9 cellular contexts compared by ENCODE assay signal in genomic region chr9:129712595-129713524, GRCh38. TPM values are rescaled to one million over a fixed set of nuclear protein-coding genes. Genes with fewer than 3 reads are reported as not detected.
A peak's percentile ranks its signal among the peaks of the same experiment; 100 is the strongest.
DNase-seq lines count a peak whose midpoint lies in the region; TF ChIP-seq lines count a peak whose summit lies in the region.
"Had no signal": no experiment of that assay in that cellular context is flagged by ENCODE, and none has a peak within 500 bp of the region (broad histone marks: within the 10 kb centered on the region; RNA-seq: fewer than 3 reads in every experiment).

No MANE protein-coding gene starts in this region.

- DNase-seq in AG10803 (ENCODE audit: low read depth), result peak; percentile 92
- peak; percentile 58 for DNase-seq in LHCN-M2 (ENCODE audit: low read depth)
- DNase-seq in non-pigmented ciliary epithelial cell (ENCODE audit: low read depth), result peak; percentile 44
- DNase-seq in NCI-H774 (lab: John Stamatoyannopoulos, UW), result no peak
- no peak for DNase-seq in activated CD4-positive, alpha-beta T cell treated with anti-CD3 and anti-CD28 coated beads for 1 hour
- DNase-seq in NCI-H226, result no peak
- no peak for DNase-seq in erythroblast (lab: John Stamatoyannopoulos, UW)
- DNase-seq: activated CD8-positive, alpha-beta memory T cell treated with anti-CD3 and anti-CD28 coated beads, Interleukin-2, amount 10 ng/mL, durations not matched to agents 7 days and 5 days had no signal

- intact Hi-C loops in dendritic cell treated with granulocyte-macrophage colony-stimulating factor and Interleukin-4, amounts not matched to agents 40 ng/mL and 50 ng/mL, for 4 days (cut with micrococcal nuclease), result no loop called here

- no peaks in the 10 kb centered on the region for H3K36me3 Mint-ChIP-seq in dendritic cell treated with granulocyte-macrophage colony-stimulating factor and Interleukin-4, amounts not matched to agents 40 ng/mL and 50 ng/mL, for 4 days (ENCODE audit: low read depth)
- H3K36me3 Mint-ChIP-seq: activated CD8-positive, alpha-beta memory T cell treated with anti-CD3 and anti-CD28 coated beads, Interleukin-2, amount 10 ng/mL, durations not matched to agents 7 days and 5 days had no signal

- H3K4me1 Mint-ChIP-seq in dendritic cell treated with granulocyte-macrophage colony-stimulating factor and Interleukin-4, amounts not matched to agents 40 ng/mL and 50 ng/mL, for 4 days (ENCODE audit: low read depth), result peaks cover 43% of the 10 kb centered on the region

- H3K27me3 Mint-ChIP-seq in dendritic cell treated with granulocyte-macrophage colony-stimulating factor and Interleukin-4, amounts not matched to agents 40 ng/mL and 50 ng/mL, for 4 days, result peaks cover 19% of the 10 kb centered on the region

- H3K4me3 ChIP-seq in AG10803 (ENCODE audit: low read length), result peak overlapping the region; percentile 32

- H3K9me3 Mint-ChIP-seq in dendritic cell treated with granulocyte-macrophage colony-stimulating factor and Interleukin-4, amounts not matched to agents 40 ng/mL and 50 ng/mL, for 4 days, result no peaks in the 10 kb centered on the region

- peak; percentile 17; the same call in 1 of the 2 replicates for TF ChIP-seq CTCF in AG10803 (conservative IDR thresholded peaks at IDR 0.05; ENCODE audit: low read length)

- peak overlapping the region; percentile 78 for H3K27ac Mint-ChIP-seq in dendritic cell treated with granulocyte-macrophage colony-stimulating factor and Interleukin-4, amounts not matched to agents 40 ng/mL and 50 ng/mL, for 4 days

- no peak for TF ChIP-seq POLR2A in erythroblast (IDR thresholded peaks at IDR 0.05; ENCODE audit: low read length)

- H3K4me3 Mint-ChIP-seq in dendritic cell treated with granulocyte-macrophage colony-stimulating factor and Interleukin-4, amounts not matched to agents 40 ng/mL and 50 ng/mL, for 4 days, result peak overlapping the region; percentile 34
- H3K4me3 Mint-ChIP-seq: activated CD8-positive, alpha-beta memory T cell treated with anti-CD3 and anti-CD28 coated beads, Interleukin-2, amount 10 ng/mL, durations not matched to agents 7 days and 5 days had no signal

RNA-seq across cellular contexts. Expression of gene PTGES, which starts 40.0 kb away (rescaled TPM):
- total RNA-seq in LHCN-M2 (2014; rRNA removed), result 0.34 and 0.64 TPM in 2 replicates
- polyA plus RNA-seq in LHCN-M2 (2012), result 6.6 TPM
- total RNA-seq: activated CD8-positive, alpha-beta memory T cell treated with anti-CD3 and anti-CD28 coated beads, Interleukin-2, amount 10 ng/mL, durations not matched to agents 7 days and 5 days had no signal

RNA-seq across cellular contexts. Expression of gene PRRX2, which starts 47.4 kb away (rescaled TPM):
- total RNA-seq in LHCN-M2 (2014; rRNA removed), result not detected in 2 replicates
- polyA plus RNA-seq in LHCN-M2 (2012), result 0.34 TPM

Comparison
In these comparisons a context has a peak if more than half of its experiments do, and no peak if none do; other contexts are left out.
1. DNase-seq: peak in AG10803 (single experiment), LHCN-M2 (single experiment) and non-pigmented ciliary epithelial cell (single experiment); none in NCI-H774 (single experiment), activated CD4-positive, alpha-beta T cell treated with anti-CD3 and anti-CD28 coated beads for 1 hour (single experiment), NCI-H226 (single experiment) and erythroblast (0 of 2).